Comparison of ENCODE assay signal across 15 cellular contexts in genomic region chr7:55432506-55432905, GRCh38.
A peak's percentile ranks its signal among the peaks of the same experiment; 100 is the strongest.
DNase-seq lines count a peak whose midpoint lies in the region; ATAC-seq and TF ChIP-seq lines count a peak whose summit lies in the region.
"Had no signal": no experiment of that assay in that cellular context is flagged by ENCODE, and none has a peak within 500 bp of the region (broad histone marks: within the 10 kb centered on the region; RNA-seq: fewer than 3 reads in every experiment).

No MANE protein-coding gene starts in this region.

- no peak overlapping the region for H3K4me3 Mint-ChIP-seq in CD4-positive, CD25-positive, alpha-beta regulatory T cell
- H3K4me3 Mint-ChIP-seq in endothelial cell (ENCODE audit: unreplicated experiment), result no peak overlapping the region
- H3K4me3 Mint-ChIP-seq: CD4-positive, alpha-beta memory T cell had no signal

- no peaks in the 10 kb centered on the region for H3K36me3 ChIP-seq in CD4-positive, CD25-positive, alpha-beta regulatory T cell (ENCODE audit: control insufficient read depth, insufficient read depth, low read length)
- H3K36me3 ChIP-seq in prostate gland (no peaks in the 10 kb centered on the region), vagina (no peaks in the 10 kb centered on the region)

- H3K27ac Mint-ChIP-seq in CD4-positive, CD25-positive, alpha-beta regulatory T cell, result peak overlapping the region in 2 of 3 donors; percentile 3 to 67
- H3K27ac Mint-ChIP-seq in endothelial cell (ENCODE audit: unreplicated experiment), result peak overlapping the region; percentile 40

- no peaks in the 10 kb centered on the region for H3K9me3 ChIP-seq in CD4-positive, CD25-positive, alpha-beta regulatory T cell (ENCODE audit: control insufficient read depth in 2 of 2, low read length in 2 of 2)
- no peaks in the 10 kb centered on the region for H3K9me3 ChIP-seq in prostate gland
- H3K9me3 ChIP-seq in vagina, result no peaks in the 10 kb centered on the region
- H3K9me3 ChIP-seq: Caco-2 had no signal

- H3K27me3 ChIP-seq in CD4-positive, CD25-positive, alpha-beta regulatory T cell (ENCODE audit: control insufficient read depth, insufficient read depth, low read length), result no peaks in the 10 kb centered on the region
- no peaks in the 10 kb centered on the region for H3K27me3 ChIP-seq in prostate gland (replicated peaks; ENCODE audit: insufficient read depth)
- no peaks in the 10 kb centered on the region for H3K27me3 ChIP-seq in vagina

- H3K4me1 Mint-ChIP-seq in CD4-positive, CD25-positive, alpha-beta regulatory T cell, result peaks cover 7 to 36% (median 13%) of the 10 kb centered on the region in 4 donors
- no peaks in the 10 kb centered on the region for H3K4me1 Mint-ChIP-seq in endothelial cell (ENCODE audit: unreplicated experiment)

- 69% methylated on average over 3 of the region's 3 CpGs for WGBS in prostate gland

- peaks cover 2% of the 10 kb centered on the region for H3K36me3 Mint-ChIP-seq in CD4-positive, CD25-positive, alpha-beta regulatory T cell
- no peaks in the 10 kb centered on the region for H3K36me3 Mint-ChIP-seq in endothelial cell (ENCODE audit: low read depth, unreplicated experiment)

- no peaks in the 10 kb centered on the region for H3K27me3 Mint-ChIP-seq in CD4-positive, CD25-positive, alpha-beta regulatory T cell
- peaks cover 2% of the 10 kb centered on the region for H3K27me3 Mint-ChIP-seq in endothelial cell (ENCODE audit: unreplicated experiment)
- H3K27me3 Mint-ChIP-seq: CD4-positive, alpha-beta memory T cell had no signal

- H3K9me3 Mint-ChIP-seq in CD4-positive, CD25-positive, alpha-beta regulatory T cell, result no peaks in the 10 kb centered on the region
- H3K9me3 Mint-ChIP-seq in endothelial cell (ENCODE audit: unreplicated experiment), result no peaks in the 10 kb centered on the region
- H3K9me3 Mint-ChIP-seq: CD4-positive, alpha-beta memory T cell had no signal

- H3K4me3 ChIP-seq in CD4-positive, CD25-positive, alpha-beta regulatory T cell (ENCODE audit: low read depth, low read length), result no peak overlapping the region
- H3K4me3 ChIP-seq in prostate gland, result no peak overlapping the region
- no peak overlapping the region for H3K4me3 ChIP-seq in vagina
- H3K4me3 ChIP-seq: GM23248 had no signal

- DNase-seq in CD4-positive, CD25-positive, alpha-beta regulatory T cell, result no peak
- no peak for DNase-seq in endothelial cell (ENCODE audit: low spot score)
- no peak for DNase-seq in prostate gland (ENCODE audit: low spot score)
- no peak for DNase-seq in cortex of kidney (lab: John Stamatoyannopoulos, UW)
- no peak for DNase-seq in vagina (ENCODE audit: extremely low spot score in 2 of 2)
- DNase-seq: DMS79 treated with DMSO at 0.1 percent for 48 hours, NCI-H1436 treated with DMSO at 0.1 percent for 48 hours, NCI-H510A had no signal

- intact Hi-C loops in prostate gland (cut with DNase I) (loop anchor here (5.0 kb wide), 1 partner anchor 165 kb away; no protein-coding TSS in a partner anchor), vagina (cut with DNase I) (no loop called here)

- no peak for ATAC-seq in CD4-positive, CD25-positive, alpha-beta regulatory T cell (ENCODE audit: low read depth in 2 of 2)
- no peak for ATAC-seq in GM21381 (IDR thresholded peaks at IDR 0.05; ENCODE audit: unreplicated experiment)

- H3K27ac ChIP-seq in CD4-positive, CD25-positive, alpha-beta regulatory T cell (ENCODE audit: insufficient read depth, low read length, poor library complexity, severe bottlenecking), result no peak overlapping the region
- H3K27ac ChIP-seq in VCaP (peak overlapping the region; percentile 89), prostate gland (peak overlapping the region; percentile 2 to 68), vagina (no peak overlapping the region)
- H3K27ac ChIP-seq: GM23248, KMS-11, RWPE1 had no signal

- H3K4me1 ChIP-seq in CD4-positive, CD25-positive, alpha-beta regulatory T cell (ENCODE audit: control insufficient read depth, insufficient read depth, low read length, poor library complexity, severe bottlenecking), result peaks cover 12% of the 10 kb centered on the region
- peaks cover 19% of the 10 kb centered on the region for H3K4me1 ChIP-seq in prostate gland (replicated peaks)
- peaks cover 13% of the 10 kb centered on the region for H3K4me1 ChIP-seq in vagina
- H3K4me1 ChIP-seq: Caco-2 had no signal

- TF ChIP-seq POLR2A in prostate gland (IDR thresholded peaks at IDR 0.05) (no peak), vagina (IDR thresholded peaks at IDR 0.05) (no peak)

- TF ChIP-seq CTCF in VCaP (conservative IDR thresholded peaks at IDR 0.05) (no peak), endothelial cell (IDR thresholded peaks at IDR 0.05; ENCODE audit: unreplicated experiment) (no peak), prostate gland (IDR thresholded peaks at IDR 0.05) (no peak), vagina (IDR thresholded peaks at IDR 0.05) (no peak)

Comparison
In these comparisons a context has a peak if more than half of its experiments do, and no peak if none do; other contexts are left out.
1. H3K27ac ChIP-seq: peak in VCaP (single experiment) and prostate gland (2 of 2); none in CD4-positive, CD25-positive, alpha-beta regulatory T cell (single experiment) and vagina (single experiment).